ENCODE assay signal across 1 cellular context in genomic region chr12:29733060-29733459, GRCh38.
TF ChIP-seq lines count a peak whose summit lies in the region.

No MANE protein-coding gene starts in this region.

TF ChIP-seq in HEK293, 187 proteins besides CTCF, POLR2A, EP300 and RAD21 (continued from another document):
- TF ChIP-seq PRDM6 (tag by site-specific recombination; IDR thresholded peaks at IDR 0.05) (no peak), ZNF280C (tag by site-specific recombination; IDR thresholded peaks at IDR 0.05) (no peak), ZNF560 (tag by site-specific recombination; IDR thresholded peaks at IDR 0.05; ENCODE audit: borderline replicate concordance) (no peak), ZBTB11 (tag by site-specific recombination; conservative IDR thresholded peaks at IDR 0.05; ENCODE audit: low read depth) (no peak), ZNF335 (tag by site-specific recombination; conservative IDR thresholded peaks at IDR 0.05) (no peak), ZNF585B (tag by site-specific recombination; IDR thresholded peaks at IDR 0.05) (no peak), ZNF544 (tag by site-specific recombination; IDR thresholded peaks at IDR 0.05) (no peak), ZFHX2 (tag by site-specific recombination; conservative IDR thresholded peaks at IDR 0.05) (peak; percentile 47; the same call in 1 of the 2 replicates), ZFP41 (tag by site-specific recombination; IDR thresholded peaks at IDR 0.05; ENCODE audit: borderline replicate concordance) (no peak), KLF16 (tag by site-specific recombination; IDR thresholded peaks at IDR 0.05) (no peak), WT1 (tag by site-specific recombination; IDR thresholded peaks at IDR 0.05) (no peak), ZNF768 (tag by site-specific recombination; IDR thresholded peaks at IDR 0.05) (no peak), ZNF18 (tag by site-specific recombination; IDR thresholded peaks at IDR 0.05) (no peak), ZNF211 (tag by site-specific recombination; IDR thresholded peaks at IDR 0.05; ENCODE audit: low read depth) (no peak)
